Comparison of ENCODE assay signal across 1 cellular context in genomic region chr19:58558066-58558622, GRCh38.
TF ChIP-seq lines count a peak whose summit lies in the region.

TSS of gene UBE2M (minus strand) at chr19:58558611. CDS start at chr19:58558381, 230 bp downstream.

TF ChIP-seq in GM12878, 131 proteins besides CTCF, POLR2A, EP300 and RAD21 (continued from another document):
- TF ChIP-seq, protein P1, sequence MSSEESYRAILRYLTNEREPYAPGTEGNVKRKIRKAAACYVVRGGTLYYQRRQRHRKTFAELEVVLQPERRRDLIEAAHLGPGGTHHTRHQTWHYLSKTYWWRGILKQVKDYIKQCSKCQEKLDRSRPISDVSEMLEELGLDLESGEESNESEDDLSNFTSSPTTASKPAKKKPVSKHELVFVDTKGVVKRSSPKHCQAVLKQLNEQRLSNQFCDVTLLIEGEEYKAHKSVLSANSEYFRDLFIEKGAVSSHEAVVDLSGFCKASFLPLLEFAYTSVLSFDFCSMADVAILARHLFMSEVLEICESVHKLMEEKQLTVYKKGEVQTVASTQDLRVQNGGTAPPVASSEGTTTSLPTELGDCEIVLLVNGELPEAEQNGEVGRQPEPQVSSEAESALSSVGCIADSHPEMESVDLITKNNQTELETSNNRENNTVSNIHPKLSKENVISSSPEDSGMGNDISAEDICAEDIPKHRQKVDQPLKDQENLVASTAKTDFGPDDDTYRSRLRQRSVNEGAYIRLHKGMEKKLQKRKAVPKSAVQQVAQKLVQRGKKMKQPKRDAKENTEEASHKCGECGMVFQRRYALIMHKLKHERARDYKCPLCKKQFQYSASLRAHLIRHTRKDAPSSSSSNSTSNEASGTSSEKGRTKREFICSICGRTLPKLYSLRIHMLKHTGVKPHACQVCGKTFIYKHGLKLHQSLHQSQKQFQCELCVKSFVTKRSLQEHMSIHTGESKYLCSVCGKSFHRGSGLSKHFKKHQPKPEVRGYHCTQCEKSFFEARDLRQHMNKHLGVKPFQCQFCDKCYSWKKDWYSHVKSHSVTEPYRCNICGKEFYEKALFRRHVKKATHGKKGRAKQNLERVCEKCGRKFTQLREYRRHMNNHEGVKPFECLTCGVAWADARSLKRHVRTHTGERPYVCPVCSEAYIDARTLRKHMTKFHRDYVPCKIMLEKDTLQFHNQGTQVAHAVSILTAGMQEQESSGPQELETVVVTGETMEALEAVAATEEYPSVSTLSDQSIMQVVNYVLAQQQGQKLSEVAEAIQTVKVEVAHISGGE (CRISPR knock-in tag; IDR thresholded peaks at IDR 0.05), result no peak
- TF ChIP-seq SMARCA5 (IDR thresholded peaks at IDR 0.05) (no peak), POLR2AphosphoS2 (IDR thresholded peaks at IDR 0.05; ENCODE audit: low read depth, low read length) (peak; percentile 4; the same call in 1 of the 2 replicates), TARDBP (IDR thresholded peaks at IDR 0.05; ENCODE audit: borderline replicate concordance) (no peak), LARP7 (IDR thresholded peaks at IDR 0.05) (0 out of 2 replicates have a peak, but pooled peaks have one; percentile 72), EED (IDR thresholded peaks at IDR 0.05; ENCODE audit: low read depth) (no peak), SP1 (IDR thresholded peaks at IDR 0.05; ENCODE audit: low read depth, low read length) (no peak), NR2C1 (IDR thresholded peaks at IDR 0.05) (peak; percentile 89), CEBPB (IDR thresholded peaks at IDR 0.05; ENCODE audit: borderline replicate concordance in 1 of 2, low read depth in 2 of 2, low read length in 2 of 2) (no peak), NR2F1 (conservative IDR thresholded peaks at IDR 0.05) (peak; percentile 97), KAT2A (conservative IDR thresholded peaks at IDR 0.05; ENCODE audit: control insufficient read depth, low read depth, low read length) (no peak), ESRRA (IDR thresholded peaks at IDR 0.05; ENCODE audit: low read length) (no peak), CREB1 (IDR thresholded peaks at IDR 0.05; ENCODE audit: low read depth) (no peak), IRF5 (IDR thresholded peaks at IDR 0.05; ENCODE audit: borderline replicate concordance) (no peak), PAX5 (IDR thresholded peaks at IDR 0.05; ENCODE audit: borderline replicate concordance, low read depth, low read length) (no peak), NKRF (conservative IDR thresholded peaks at IDR 0.05) (0 out of 2 replicates have a peak, but pooled peaks have one; percentile 47), CHD2 (IDR thresholded peaks at IDR 0.05; ENCODE audit: borderline replicate concordance, low read depth, low read length) (no peak), HCFC1 (IDR thresholded peaks at IDR 0.05; ENCODE audit: low read length) (peak; percentile 32; the same call in 1 of the 2 replicates), GATAD2B (conservative IDR thresholded peaks at IDR 0.05; ENCODE audit: low read depth) (no peak)
- TF ChIP-seq, protein P2, sequence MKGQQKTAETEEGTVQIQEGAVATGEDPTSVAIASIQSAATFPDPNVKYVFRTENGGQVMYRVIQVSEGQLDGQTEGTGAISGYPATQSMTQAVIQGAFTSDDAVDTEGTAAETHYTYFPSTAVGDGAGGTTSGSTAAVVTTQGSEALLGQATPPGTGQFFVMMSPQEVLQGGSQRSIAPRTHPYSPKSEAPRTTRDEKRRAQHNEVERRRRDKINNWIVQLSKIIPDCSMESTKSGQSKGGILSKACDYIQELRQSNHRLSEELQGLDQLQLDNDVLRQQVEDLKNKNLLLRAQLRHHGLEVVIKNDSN (IDR thresholded peaks at IDR 0.05; ENCODE audit: borderline replicate concordance, extremely low read length, insufficient read depth, low read depth, low read length), result no peak
- TF ChIP-seq, protein P3, sequence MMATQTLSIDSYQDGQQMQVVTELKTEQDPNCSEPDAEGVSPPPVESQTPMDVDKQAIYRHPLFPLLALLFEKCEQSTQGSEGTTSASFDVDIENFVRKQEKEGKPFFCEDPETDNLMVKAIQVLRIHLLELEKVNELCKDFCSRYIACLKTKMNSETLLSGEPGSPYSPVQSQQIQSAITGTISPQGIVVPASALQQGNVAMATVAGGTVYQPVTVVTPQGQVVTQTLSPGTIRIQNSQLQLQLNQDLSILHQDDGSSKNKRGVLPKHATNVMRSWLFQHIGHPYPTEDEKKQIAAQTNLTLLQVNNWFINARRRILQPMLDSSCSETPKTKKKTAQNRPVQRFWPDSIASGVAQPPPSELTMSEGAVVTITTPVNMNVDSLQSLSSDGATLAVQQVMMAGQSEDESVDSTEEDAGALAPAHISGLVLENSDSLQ (IDR thresholded peaks at IDR 0.05), result no peak
